1 cellular context compared by ENCODE assay signal in genomic region chr20:37856034-37856433, GRCh38. TPM values are rescaled to one million over a fixed set of nuclear protein-coding genes. Genes with fewer than 3 reads are reported as not detected.
"Had no signal": no experiment of that assay in that cellular context is flagged by ENCODE, and none has a peak within 500 bp of the region (broad histone marks: within the 10 kb centered on the region; RNA-seq: fewer than 3 reads in every experiment).

No MANE protein-coding gene starts in this region.

RNA-seq across cellular contexts. Expression of gene VSTM2L, which starts 46.9 kb away (rescaled TPM):
- total RNA-seq: naive thymus-derived CD8-positive, alpha-beta T cell had no signal
- polyA plus RNA-seq: naive thymus-derived CD8-positive, alpha-beta T cell had no signal
